Comparison of ENCODE assay signal across 9 cellular contexts in genomic region chr12:106840217-106840616, GRCh38.
A peak's percentile ranks its signal among the peaks of the same experiment; 100 is the strongest.
DNase-seq lines count a peak whose midpoint lies in the region; ATAC-seq and TF ChIP-seq lines count a peak whose summit lies in the region.
"Had no signal": no experiment of that assay in that cellular context is flagged by ENCODE, and none has a peak within 500 bp of the region (broad histone marks: within the 10 kb centered on the region; RNA-seq: fewer than 3 reads in every experiment).

No MANE protein-coding gene starts in this region.

- 58% methylated on average over 2 of the region's 2 CpGs for WGBS in mammary epithelial cell (ENCODE audit: low coverage, missing lambda C conversion rate)

- intact Hi-C loops in mucosa of descending colon (cut with DNase I, micrococcal nuclease) (no loop called here), mammary epithelial cell (cut with micrococcal nuclease) (loop anchor here (2.0 to 10.0 kb wide), 2 partner anchors 85 to 157 kb away; no protein-coding TSS in a partner anchor)

- no peak overlapping the region for H3K4me2 ChIP-seq in mammary epithelial cell (ENCODE audit: insufficient read depth, low read depth, low read length)

- H3K4me1 ChIP-seq in mucosa of descending colon (ENCODE audit: low read depth) (peaks cover 15% of the 10 kb centered on the region), mammary epithelial cell (ENCODE audit: insufficient read depth, low read length) (no peaks in the 10 kb centered on the region)

- TF ChIP-seq CTCF in cardiac fibroblast (IDR thresholded peaks at IDR 0.05; ENCODE audit: low read depth, low read length) (no peak), mucosa of descending colon (IDR thresholded peaks at IDR 0.05) (no peak), WERI-Rb-1 (IDR thresholded peaks at IDR 0.05; ENCODE audit: low read depth, low read length) (no peak), mammary epithelial cell (conservative IDR thresholded peaks at IDR 0.05 in 1 of 2, IDR thresholded peaks at IDR 0.05 in 1 of 2; ENCODE audit: extremely low read depth in 1 of 2, insufficient read depth in 1 of 2, low read depth in 1 of 2, low read length in 2 of 2) (no peak)

- ATAC-seq in mucosa of descending colon (peak; percentile 69), GM19397 (IDR thresholded peaks at IDR 0.05; ENCODE audit: unreplicated experiment) (no peak)
- no peak for ATAC-seq in stimulated activated naive B cell treated with anti-CD40 and anti-IgM and Interleukin-4, amounts not matched to agents 10 μg/mL and 1 μg/mL and 100 μg/mL, for 72 hours (replicated peaks)

- dilution Hi-C loops in mammary epithelial cell (cut with HindIII; ENCODE audit: low sequenced_read_pairs), result no loop called here

- H3K27me3 Mint-ChIP-seq in stimulated activated naive B cell treated with anti-CD40 and anti-IgM and Interleukin-4, amounts not matched to agents 10 μg/mL and 1 μg/mL and 100 μg/mL, for 72 hours, result peaks cover 8 to 16% of the 10 kb centered on the region in 2 donors

- DNase-seq in COLO829 (ENCODE audit: low spot score) (peak; percentile 31), NCI-H146 (lab: John Stamatoyannopoulos, UW) (peak; percentile 90), cardiac fibroblast (ENCODE audit: low read depth in 2 of 2) (peak; percentile 67 to 72), mucosa of descending colon (no peak), WERI-Rb-1 (no peak), mammary epithelial cell (no peak)
- no peak for DNase-seq in stimulated activated naive B cell treated with anti-CD40 and anti-IgM and Interleukin-4, amounts not matched to agents 10 μg/mL and 1 μg/mL and 100 μg/mL, for 72 hours
- DNase-seq: retina had no signal

- H3K27me3 ChIP-seq in WERI-Rb-1 (ENCODE audit: insufficient read depth, low read depth, severe bottlenecking) (no peaks in the 10 kb centered on the region), mammary epithelial cell (ENCODE audit: insufficient read depth, low read length) (no peaks in the 10 kb centered on the region)

- H2AFZ ChIP-seq in mammary epithelial cell (ENCODE audit: low read depth, low read length), result no peak overlapping the region

- no peak overlapping the region for H3K4me3 Mint-ChIP-seq in stimulated activated naive B cell treated with anti-CD40 and anti-IgM and Interleukin-4, amounts not matched to agents 10 μg/mL and 1 μg/mL and 100 μg/mL, for 72 hours

- H3K27ac Mint-ChIP-seq in stimulated activated naive B cell treated with anti-CD40 and anti-IgM and Interleukin-4, amounts not matched to agents 10 μg/mL and 1 μg/mL and 100 μg/mL, for 72 hours, result no peak overlapping the region

- H3K36me3 Mint-ChIP-seq in stimulated activated naive B cell treated with anti-CD40 and anti-IgM and Interleukin-4, amounts not matched to agents 10 μg/mL and 1 μg/mL and 100 μg/mL, for 72 hours, result peaks cover 3 to 5% of the 10 kb centered on the region in 2 donors

- CTCF ChIA-PET in mammary epithelial cell (lab: Charles Lee; ENCODE audit: low non-redundant PET), result no interaction called here

- H4K20me1 ChIP-seq in mammary epithelial cell (ENCODE audit: insufficient read depth, low read length), result no peaks in the 10 kb centered on the region

- H3K4me1 Mint-ChIP-seq in stimulated activated naive B cell treated with anti-CD40 and anti-IgM and Interleukin-4, amounts not matched to agents 10 μg/mL and 1 μg/mL and 100 μg/mL, for 72 hours, result no peaks in the 10 kb centered on the region

- in situ Hi-C loops in mammary epithelial cell (cut with MboI; ENCODE audit: low sequenced_read_pairs in 2 of 2), result loop anchor here (25.0 kb wide), 1 partner anchor 453 kb away; no protein-coding TSS in a partner anchor

- H3K9me3 Mint-ChIP-seq in stimulated activated naive B cell treated with anti-CD40 and anti-IgM and Interleukin-4, amounts not matched to agents 10 μg/mL and 1 μg/mL and 100 μg/mL, for 72 hours, result no peaks in the 10 kb centered on the region

- H3K4me3 ChIP-seq in cardiac fibroblast (replicated peaks in 1 of 2; ENCODE audit: low read depth in 2 of 2, low read length in 2 of 2), result no peak overlapping the region
- no peak overlapping the region for H3K4me3 ChIP-seq in mucosa of descending colon
- H3K4me3 ChIP-seq in WERI-Rb-1 (ENCODE audit: low read depth, low read length), result no peak overlapping the region
- no peak overlapping the region for H3K4me3 ChIP-seq in mammary epithelial cell (replicated peaks in 1 of 3; ENCODE audit: insufficient read depth in 1 of 3, low read depth in 2 of 3, low read length in 3 of 3)

- H3K27ac ChIP-seq in WERI-Rb-1 (no peak overlapping the region), mammary epithelial cell (ENCODE audit: insufficient read depth, low read depth, low read length) (no peak overlapping the region)

- H3K79me2 ChIP-seq in mammary epithelial cell (ENCODE audit: insufficient read depth, low read length), result no peaks in the 10 kb centered on the region

- no peak overlapping the region for H3K9ac ChIP-seq in mammary epithelial cell (ENCODE audit: insufficient read depth, low read length)

- no peaks in the 10 kb centered on the region for H3K36me3 ChIP-seq in mucosa of descending colon (ENCODE audit: low read depth)
- H3K36me3 ChIP-seq in WERI-Rb-1, result no peaks in the 10 kb centered on the region
- no peaks in the 10 kb centered on the region for H3K36me3 ChIP-seq in mammary epithelial cell (ENCODE audit: insufficient read depth, low read length)

- H3K9me3 ChIP-seq in mucosa of descending colon (no peaks in the 10 kb centered on the region), WERI-Rb-1 (ENCODE audit: severe bottlenecking) (no peaks in the 10 kb centered on the region), mammary epithelial cell (replicated peaks; ENCODE audit: insufficient read depth, low read length) (no peaks in the 10 kb centered on the region)

- no TSS peak for BruUV-seq in mammary epithelial cell (replicated peaks; lab: Mats Ljungman, UMichigan)

Comparison
In these comparisons a context has a peak if more than half of its experiments do, and no peak if none do; other contexts are left out.
1. DNase-seq: peak in COLO829 (single experiment), NCI-H146 (single experiment) and cardiac fibroblast (2 of 2); none in mucosa of descending colon (0 of 3), WERI-Rb-1 (single experiment), stimulated activated naive B cell treated with anti-CD40 and anti-IgM and Interleukin-4, amounts not matched to agents 10 μg/mL and 1 μg/mL and 100 μg/mL, for 72 hours (single experiment) and mammary epithelial cell (single experiment).